ENCODE assay signal across 16 cellular contexts in the genomic region with DNA sequence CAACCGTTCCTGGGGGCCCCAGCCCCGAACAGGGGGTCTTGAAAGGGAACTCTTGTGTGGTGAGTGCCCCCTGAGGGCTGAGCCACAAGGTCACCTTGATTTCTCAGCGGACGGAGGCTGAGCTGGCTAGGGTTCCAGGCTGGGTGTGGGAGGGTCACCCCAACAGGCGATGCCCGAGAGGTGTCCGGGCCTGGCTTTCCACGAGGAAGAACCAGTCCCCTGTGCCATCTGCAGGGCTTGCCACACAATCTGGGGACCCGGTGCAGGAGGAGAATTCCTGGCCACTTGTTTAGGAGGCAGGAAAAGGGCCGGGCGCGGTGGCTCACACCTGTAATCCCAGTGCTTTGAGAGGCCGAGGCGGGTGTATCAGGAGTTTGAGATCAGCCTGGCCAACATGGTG. TPM values are rescaled to one million over a fixed set of nuclear protein-coding genes. Genes with fewer than 3 reads are reported as not detected.
A peak's percentile ranks its signal among the peaks of the same experiment; 100 is the strongest.
DNase-seq lines count a peak whose midpoint lies in the region; ATAC-seq lines count a peak whose summit lies in the region.
"Had no signal": no experiment of that assay in that cellular context is flagged by ENCODE, and none has a peak within 500 bp of the region (broad histone marks: within the 10 kb centered on the region; RNA-seq: fewer than 3 reads in every experiment).

No MANE protein-coding gene starts in this region.

- H3K27ac ChIP-seq in trophoblast cell (ENCODE audit: low read depth, low read length) = no peak overlapping the region
- H3K27ac ChIP-seq: BLaER1, C4-2B had no signal

- ATAC-seq in Right ventricle myocardium inferior (no peak), left cardiac atrium (no peak), HG02840 (IDR thresholded peaks at IDR 0.05; ENCODE audit: low FRiP score, unreplicated experiment) (no peak)
- ATAC-seq: CD8-positive, alpha-beta T cell had no signal

- H3K4me2 ChIP-seq in trophoblast cell (ENCODE audit: low read length) = no peak overlapping the region

- H3K79me1 ChIP-seq in trophoblast cell (ENCODE audit: low read length) = peaks cover 25% of the 10 kb centered on the region

- H2AK5ac ChIP-seq in trophoblast cell (ENCODE audit: low read length) = no peak overlapping the region

- H3K4me1 ChIP-seq in trophoblast cell (ENCODE audit: control insufficient read depth in 1 of 2, insufficient read depth in 2 of 2, low read length in 2 of 2) = peaks cover 32 to 42% of the 10 kb centered on the region in 2 experiments

- no peak overlapping the region for H3K18ac ChIP-seq in trophoblast cell (ENCODE audit: low read length)

- DNase-seq in Right ventricle myocardium inferior (ENCODE audit: missing footprints) (peak; percentile 62), left cardiac atrium (no peak), trophoblast cell (no peak), SHP77 treated with DMSO at 0.1 percent for 48 hours (lab: John Stamatoyannopoulos, UW) (no peak)
- DNase-seq: 8988T; ACHN; BE2C; Caco-2; Calu3; CD4-positive, alpha-beta T cell; CD8-positive, alpha-beta T cell; DMS79 treated with DMSO at 0.1 percent for 48 hours; GF-D8 had no signal

- H3K27me3 ChIP-seq in trophoblast cell (ENCODE audit: insufficient read depth, low read length) = no peaks in the 10 kb centered on the region
- H3K27me3 ChIP-seq: BE2C had no signal

- no peak overlapping the region for H3K9ac ChIP-seq in trophoblast cell (ENCODE audit: low read length)
- H3K9ac ChIP-seq: BLaER1 had no signal

- no peak overlapping the region for H3K4ac ChIP-seq in trophoblast cell (ENCODE audit: low read depth, low read length)

- no CpG with 5 or more reads among the region's 14 CpGs for WGBS in trophoblast cell (ENCODE audit: extremely low coverage, insufficient coverage, insufficient read length)

- H3K36me3 ChIP-seq in trophoblast cell (ENCODE audit: control insufficient read depth in 1 of 2, insufficient read depth in 2 of 2, low read length in 2 of 2) = no peaks in the 10 kb centered on the region
- H3K36me3 ChIP-seq: BE2C, BLaER1 had no signal

- H4K91ac ChIP-seq in trophoblast cell (ENCODE audit: low read depth, low read length) = peak overlapping the region; percentile 91

- H2BK12ac ChIP-seq in trophoblast cell (ENCODE audit: low read length) = no peak overlapping the region

- no peak overlapping the region for H3K23ac ChIP-seq in trophoblast cell (ENCODE audit: low read length)

- H2AFZ ChIP-seq in trophoblast cell (ENCODE audit: insufficient read depth, low read length, poor library complexity) = no peak overlapping the region

- H4K12ac ChIP-seq in trophoblast cell (ENCODE audit: low read depth, low read length) = no peak overlapping the region

- no peak overlapping the region for H2BK5ac ChIP-seq in trophoblast cell (ENCODE audit: low read depth, low read length, poor library complexity)

- intact Hi-C loops in Right ventricle myocardium inferior (cut with DNase I) = no loop called here
- intact Hi-C loops in left cardiac atrium (cut with DNase I) = no loop called here

- H3K14ac ChIP-seq in trophoblast cell (ENCODE audit: low read length) = no peak overlapping the region

- no peak overlapping the region for H4K8ac ChIP-seq in trophoblast cell (ENCODE audit: low read depth, low read length)

- H2BK120ac ChIP-seq in trophoblast cell (ENCODE audit: insufficient read depth, low read length, poor library complexity) = no peak overlapping the region

- H3K4me3 ChIP-seq in trophoblast cell (ENCODE audit: low read depth, low read length) = no peak overlapping the region
- H3K4me3 ChIP-seq: BLaER1 had no signal

- peaks cover 3% of the 10 kb centered on the region for H3K79me2 ChIP-seq in trophoblast cell (ENCODE audit: control insufficient read depth, insufficient read depth, low read length, poor library complexity)

- H3K9me3 ChIP-seq in trophoblast cell (ENCODE audit: insufficient read depth, low read depth, low read length) = no peaks in the 10 kb centered on the region
- H3K9me3 ChIP-seq: BE2C, BLaER1, Caco-2 had no signal

RNA-seq across cellular contexts. Expression of gene SLC38A10, which starts 16.8 kb away (rescaled TPM):
- total RNA-seq in Right ventricle myocardium inferior (44.6 TPM), left cardiac atrium (10 to 100 TPM; 46.4 to 54.0 TPM)
- 35.9 and 39.2 TPM in 2 replicates for polyA plus RNA-seq in trophoblast cell (2013)
